In the genomic region with DNA sequence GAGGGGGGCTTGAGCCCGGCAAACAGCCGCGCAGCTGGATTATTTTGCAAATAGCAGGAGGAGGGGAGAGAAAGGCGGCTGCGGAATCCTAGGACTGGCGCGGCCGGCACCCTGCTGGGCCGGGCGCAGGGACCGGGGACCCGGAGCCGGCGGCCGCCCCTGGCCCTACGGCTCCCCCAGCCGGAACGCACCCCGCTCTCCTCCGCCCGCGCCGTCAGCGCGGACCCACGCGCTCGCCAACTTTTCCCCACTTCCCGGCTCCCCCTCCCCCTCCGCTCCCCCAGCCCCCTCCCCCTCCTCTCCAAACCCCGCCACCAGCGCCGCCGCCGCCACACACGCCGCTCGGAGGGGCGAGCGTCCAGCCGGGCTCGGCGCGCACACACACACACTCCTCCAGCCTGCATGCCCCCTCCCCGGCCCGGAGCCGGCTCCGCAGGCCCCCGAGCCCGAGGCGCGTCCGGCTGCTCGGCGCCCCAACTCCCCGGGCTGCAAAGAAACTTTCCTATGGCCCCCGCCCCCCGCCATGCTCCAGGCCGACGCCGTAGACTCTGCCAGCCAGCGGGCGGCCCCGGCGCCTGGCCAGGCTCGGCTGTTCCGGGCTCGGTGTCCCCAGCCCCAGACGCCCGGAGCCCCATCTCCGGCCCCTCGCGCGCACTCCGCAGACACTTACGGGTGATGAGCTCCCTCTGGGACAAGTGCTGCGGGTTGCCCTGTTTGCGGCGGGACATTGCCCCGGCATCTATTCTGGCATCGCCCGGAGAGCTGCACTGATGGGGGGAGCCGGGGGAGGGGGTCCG, we compare ENCODE assay signal across 8 cellular contexts.
DNase-seq lines count a peak whose midpoint lies in the region; ATAC-seq and TF ChIP-seq lines count a peak whose summit lies in the region.

No MANE protein-coding gene starts in this region.

- no peaks in the 10 kb centered on the region for H3K9me3 ChIP-seq in neuron (ENCODE audit: low read length)

- H3K4me1 ChIP-seq in neuron (ENCODE audit: insufficient read depth, low read length): peaks cover 25% of the 10 kb centered on the region

- ATAC-seq in HG03442 (IDR thresholded peaks at IDR 0.05; ENCODE audit: unreplicated experiment) (no peak), GM21515 (IDR thresholded peaks at IDR 0.05; ENCODE audit: unreplicated experiment) (no peak)

- H3K36me3 ChIP-seq in neuron (ENCODE audit: insufficient read depth, low read length): no peaks in the 10 kb centered on the region

- H3K27me3 ChIP-seq in neuron (ENCODE audit: insufficient read depth, low read length): peaks cover 63% of the 10 kb centered on the region

- peak overlapping the region; percentile 36 for H3K4me3 ChIP-seq in choroid plexus epithelial cell (ENCODE audit: low read depth, low read length)
- peak overlapping the region; percentile 26 for H3K4me3 ChIP-seq in neuron (ENCODE audit: low read length)

- DNase-seq in GM20000 (ENCODE audit: low spot score): peak; percentile 57
- DNase-seq in NCI-H345 treated with DMSO at 0.1 percent for 48 hours (lab: John Stamatoyannopoulos, UW; ENCODE audit: unreplicated experiment): peak; percentile 15
- DNase-seq in choroid plexus epithelial cell (ENCODE audit: low read depth): no peak
- DNase-seq in GOT3 (lab: John Stamatoyannopoulos, UW): no peak
- no peak for DNase-seq in AML-193 (lab: John Stamatoyannopoulos, UW)

- TF ChIP-seq CTCF in GM20000 (IDR thresholded peaks at IDR 0.05; ENCODE audit: extremely low read depth, missing control alignments) (no peak), choroid plexus epithelial cell (conservative IDR thresholded peaks at IDR 0.05; ENCODE audit: low read depth, low read length) (no peak)

- H2AFZ ChIP-seq in neuron (ENCODE audit: low read depth, low read length): no peak overlapping the region

Comparison
In these comparisons a context has a peak if more than half of its experiments do, and no peak if none do; other contexts are left out.
1. DNase-seq: peak in GM20000 (single experiment) and NCI-H345 treated with DMSO at 0.1 percent for 48 hours (single experiment); none in choroid plexus epithelial cell (single experiment), GOT3 (single experiment) and AML-193 (0 of 2).